Comparison of ENCODE assay signal across 9 cellular contexts in the genomic region with DNA sequence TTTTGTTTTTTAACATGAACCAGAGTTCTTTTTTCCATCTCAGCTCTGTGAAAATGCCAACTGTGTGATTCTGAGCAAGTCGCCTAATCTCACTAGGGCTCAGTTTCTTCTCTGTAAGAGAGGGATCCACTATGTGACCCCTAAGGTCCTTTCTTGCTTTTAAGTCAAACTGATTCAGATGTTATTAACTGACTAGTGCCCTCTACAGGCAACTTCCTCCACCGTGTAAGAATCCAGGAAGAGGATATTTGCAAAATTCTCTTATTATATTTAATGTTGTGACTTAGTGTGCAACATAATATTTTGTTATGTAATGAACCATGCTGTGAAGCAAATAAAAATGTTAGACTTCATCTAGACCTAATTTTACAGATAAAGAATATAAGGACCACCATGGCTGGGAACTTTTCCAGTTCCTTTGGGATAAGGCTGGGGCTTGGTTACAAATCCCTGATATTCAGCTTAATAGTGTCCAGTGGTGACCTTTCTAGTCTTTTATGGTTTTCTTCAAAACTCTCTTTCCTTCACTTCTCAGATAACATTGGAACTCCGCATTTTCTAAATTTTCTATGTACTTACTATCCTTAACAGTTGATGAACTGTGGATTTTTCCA.
DNase-seq lines count a peak whose midpoint lies in the region; ATAC-seq, FAIRE-seq and TF ChIP-seq lines count a peak whose summit lies in the region.
"Had no signal": no experiment of that assay in that cellular context is flagged by ENCODE, and none has a peak within 500 bp of the region (broad histone marks: within the 10 kb centered on the region; RNA-seq: fewer than 3 reads in every experiment).

No MANE protein-coding gene starts in this region.

- TF ChIP-seq POLR2A in K562 (conservative IDR thresholded peaks at IDR 0.05), result no peak

- no peaks in the 10 kb centered on the region for H3K27me3 ChIP-seq in K562 (ENCODE audit: control insufficient read depth in 2 of 2, insufficient read depth in 2 of 2, low read length in 2 of 2)
- no peaks in the 10 kb centered on the region for H3K27me3 ChIP-seq in keratinocyte (ENCODE audit: control insufficient read depth, extremely low read depth, insufficient read depth, low read length)

- H3K36me3 ChIP-seq in K562 (ENCODE audit: control insufficient read depth, insufficient read depth, low read length), result no peaks in the 10 kb centered on the region
- H3K36me3 ChIP-seq in keratinocyte (ENCODE audit: control insufficient read depth in 2 of 2, extremely low read depth in 1 of 2, insufficient read depth in 2 of 2, low read length in 2 of 2), result no peaks in the 10 kb centered on the region

- CTCF ChIA-PET in K562 (lab: Yijun Ruan, JAX; ENCODE audit: low intra/inter-chr PET ratio), result interaction anchor here (0.6 to 1.8 kb wide), 4 partner anchors 174 to 1215 kb away, joined by 3 to 9 read pairs (median 3); no protein-coding TSS in a partner anchor

- H3K9me3 ChIP-seq in K562 (replicated peaks; ENCODE audit: control insufficient read depth, insufficient read depth, low read depth, low read length) (0 out of 2 replicates have a peak, but pooled peaks cover 4% of the 10 kb centered on the region), keratinocyte (ENCODE audit: control insufficient read depth, low read depth, low read length) (no peaks in the 10 kb centered on the region)

- H3K79me2 ChIP-seq in K562 (ENCODE audit: control insufficient read depth, insufficient read depth, low read length) (no peaks in the 10 kb centered on the region), keratinocyte (ENCODE audit: control insufficient read depth, insufficient read depth, low read length) (no peaks in the 10 kb centered on the region)

- dilution Hi-C loops in keratinocyte (cut with MboI; ENCODE audit: extremely low pct_ligation_motif_present, low sequenced_read_pairs), result no loop called here

- H3K27ac ChIP-seq in K562 (ENCODE audit: extremely low read depth, low read depth, low read length) (no peak overlapping the region), keratinocyte (ENCODE audit: control insufficient read depth, insufficient read depth, low read length) (no peak overlapping the region), coronary artery (no peak overlapping the region)

- 8% methylated on average over 3 of the region's 3 CpGs for WGBS in K562 (ENCODE audit: insufficient coverage, low coverage, missing lambda C conversion rate)

- H3K4me2 ChIP-seq in K562 (ENCODE audit: insufficient read depth, low read length), result no peak overlapping the region
- no peak overlapping the region for H3K4me2 ChIP-seq in keratinocyte (ENCODE audit: control insufficient read depth, extremely low read depth, insufficient read depth, low read depth, low read length)

- TF ChIP-seq RAD21 in K562 (CRISPR knock-in tag; conservative IDR thresholded peaks at IDR 0.05 in 1 of 2, IDR thresholded peaks at IDR 0.05 in 1 of 2), result peak; percentile 91 to 95

- H3K4me3 ChIP-seq in K562 (no peak overlapping the region), keratinocyte (ENCODE audit: control insufficient read depth in 2 of 3, extremely low read depth in 1 of 3, insufficient read depth in 2 of 3, low read depth in 1 of 3, low read length in 3 of 3) (no peak overlapping the region), coronary artery (no peak overlapping the region)

- DNase-seq in NCI-H345 (lab: John Stamatoyannopoulos, UW) (peak; percentile 16), NCI-H345 treated with DMSO at 0.1 percent for 48 hours (lab: John Stamatoyannopoulos, UW; ENCODE audit: unreplicated experiment) (no peak), RKO (ENCODE audit: low spot score) (peak; percentile 65), K562 (ENCODE audit: extremely low read depth in 1 of 4, low spot score in 3 of 4) (peak; percentile 39 to 86 (median 46)), keratinocyte (ENCODE audit: low read depth, low spot score) (no peak), coronary artery (ENCODE audit: low spot score) (no peak)
- peak; percentile 36 for DNase-seq in stimulated activated CD8-positive, alpha-beta memory T cell treated with anti-CD3 and anti-CD28 coated beads, Interleukin-4, amount 100 ng/mL, for 48 hours

- intact Hi-C loops in K562 (cut with micrococcal nuclease), result loop anchor here (1.0 to 10.0 kb wide), 4 partner anchors 40 to 285 kb away; no protein-coding TSS in a partner anchor

- POLR2A ChIA-PET in K562 (lab: Yijun Ruan, JAX), result no interaction called here

- FAIRE-seq in K562 (lab: Jason Lieb, UNC), result peak; percentile 73
- FAIRE-seq in keratinocyte (lab: Jason Lieb, UNC), result peak; percentile 48
- FAIRE-seq: G401.6 had no signal

- in situ Hi-C loops in K562 (cut with MboI), result loop anchor here (5.0 kb wide), 1 partner anchor 173 kb away; no protein-coding TSS in a partner anchor

- peak overlapping the region in 1 of 2 experiments; percentile 5; a peak in 1 of 4 replicates for H3K9ac ChIP-seq in K562 (ENCODE audit: insufficient read depth in 1 of 2, low read depth in 2 of 2, low read length in 2 of 2)
- H3K9ac ChIP-seq in keratinocyte (ENCODE audit: control insufficient read depth, extremely low read depth, insufficient read depth, low read length), result no peak overlapping the region

- ATAC-seq in HG02571 (IDR thresholded peaks at IDR 0.05; ENCODE audit: unreplicated experiment), result peak; percentile 58
- peak; percentile 85 for ATAC-seq in K562

- H2AFZ ChIP-seq in K562 (ENCODE audit: low read depth, low read length), result peak overlapping the region; percentile 9; the same call in 1 of the 2 replicates
- H2AFZ ChIP-seq in keratinocyte (ENCODE audit: control insufficient read depth, low read length), result no peak overlapping the region

- H3K9me1 ChIP-seq in K562 (ENCODE audit: control insufficient read depth, insufficient read depth, low read length), result no peaks in the 10 kb centered on the region
- no peaks in the 10 kb centered on the region for H3K9me1 ChIP-seq in keratinocyte (ENCODE audit: control insufficient read depth, extremely low read depth, insufficient read depth, low read length)

- no peaks in the 10 kb centered on the region for H4K20me1 ChIP-seq in K562 (replicated peaks; ENCODE audit: control insufficient read depth, insufficient read depth, low read length)
- no peaks in the 10 kb centered on the region for H4K20me1 ChIP-seq in keratinocyte (ENCODE audit: control insufficient read depth, extremely low read depth, insufficient read depth, low read length)

- no peak for TF ChIP-seq EP300 in K562 (IDR thresholded peaks at IDR 0.05; ENCODE audit: low read length)

- TF ChIP-seq CTCF in K562 (IDR thresholded peaks at IDR 0.05 in 2 of 3, conservative IDR thresholded peaks at IDR 0.05 in 1 of 3; ENCODE audit: insufficient read depth in 2 of 3, low read depth in 1 of 3, low read length in 3 of 3) (peak; percentile 60 to 86 (median 60); a peak in 5 of 6 replicates), keratinocyte (optimal IDR thresholded peaks at IDR 0.05 in 1 of 3, IDR thresholded peaks at IDR 0.05 in 1 of 3, conservative IDR thresholded peaks at IDR 0.05 in 1 of 3; ENCODE audit: extremely low read depth in 1 of 3, insufficient read depth in 2 of 3, low read length in 3 of 3) (peak in 2 of 3 experiments; percentile 58 to 63), coronary artery (IDR thresholded peaks at IDR 0.05) (no peak)

- BruUV-seq in K562 (replicated peaks; lab: Mats Ljungman, UMichigan), result no TSS peak

- peaks cover 0 to 30% of the 10 kb centered on the region in 2 experiments; a peak in 3 of 5 replicates for H3K4me1 ChIP-seq in K562 (replicated peaks in 1 of 2; ENCODE audit: control insufficient read depth in 2 of 2, insufficient read depth in 2 of 2, low read length in 2 of 2)
- H3K4me1 ChIP-seq in keratinocyte (ENCODE audit: control insufficient read depth, extremely low read depth, insufficient read depth, low read length), result peaks cover 6% of the 10 kb centered on the region

TF ChIP-seq in K562, 482 proteins besides CTCF, POLR2A, EP300 and RAD21 (continues in another document):
- TF ChIP-seq FOXP1 (CRISPR knock-in tag; IDR thresholded peaks at IDR 0.05), result no peak
- TF ChIP-seq TEAD4 (IDR thresholded peaks at IDR 0.05; ENCODE audit: low read length), result peak; percentile 32; the same call in 1 of the 2 replicates
- no peak for TF ChIP-seq TEAD4 (CRISPR knock-in tag; IDR thresholded peaks at IDR 0.05; ENCODE audit: borderline replicate concordance)
- TF ChIP-seq POU5F1 (IDR thresholded peaks at IDR 0.05; ENCODE audit: borderline replicate concordance, low read depth, low read length, partially characterized antibody), result no peak
- TF ChIP-seq FOXA1 (IDR thresholded peaks at IDR 0.05; ENCODE audit: borderline replicate concordance), result no peak
- TF ChIP-seq SMC3 (conservative IDR thresholded peaks at IDR 0.05; ENCODE audit: insufficient read depth, low read depth, low read length), result peak; percentile 40
- TF ChIP-seq ARID2 (IDR thresholded peaks at IDR 0.05), result peak; percentile 57; the same call in 1 of the 2 replicates
- peak; percentile 64 for TF ChIP-seq BRD9 (IDR thresholded peaks at IDR 0.05; ENCODE audit: low read depth, partially characterized antibody)
- TF ChIP-seq ZNF644 (tag; IDR thresholded peaks at IDR 0.05; ENCODE audit: low read depth), result no peak
- TF ChIP-seq C11orf30 (IDR thresholded peaks at IDR 0.05; ENCODE audit: low read depth), result no peak
- 0 out of 2 replicates have a peak, but pooled peaks have one; percentile 8 for TF ChIP-seq FOXM1 (IDR thresholded peaks at IDR 0.05; ENCODE audit: low read depth)
- no peak for TF ChIP-seq FOXM1 (CRISPR knock-in tag; IDR thresholded peaks at IDR 0.05; ENCODE audit: low read depth)

Comparison
In these comparisons a context has a peak if more than half of its experiments do, and no peak if none do; other contexts are left out.
1. DNase-seq: peak in NCI-H345 (single experiment), RKO (single experiment), K562 (4 of 4) and stimulated activated CD8-positive, alpha-beta memory T cell treated with anti-CD3 and anti-CD28 coated beads, Interleukin-4, amount 100 ng/mL, for 48 hours (single experiment); none in NCI-H345 treated with DMSO at 0.1 percent for 48 hours (single experiment), keratinocyte (single experiment) and coronary artery (single experiment).